ENCODE assay signal across 33 cellular contexts in the genomic region with DNA sequence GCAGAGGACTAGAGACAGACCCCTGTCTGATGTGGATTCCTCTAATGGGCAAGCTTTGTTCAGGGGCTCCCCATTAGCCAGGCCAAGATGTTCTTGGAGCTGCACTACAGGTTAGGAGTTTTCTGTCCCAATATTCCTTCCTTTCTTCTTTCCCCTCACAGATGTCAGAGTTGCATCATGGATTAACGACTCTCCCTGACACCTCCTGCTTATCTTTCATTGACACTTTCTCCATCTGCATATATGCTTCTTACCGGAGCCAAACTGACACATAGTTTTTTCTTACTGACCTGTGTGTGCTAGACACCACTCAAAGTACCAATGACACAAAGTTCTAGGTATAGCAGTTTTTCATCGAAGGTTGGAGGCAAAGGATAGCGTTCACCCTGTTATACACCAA.
"Had no signal": no experiment of that assay in that cellular context is flagged by ENCODE, and none has a peak within 500 bp of the region (broad histone marks: within the 10 kb centered on the region; RNA-seq: fewer than 3 reads in every experiment).

No MANE protein-coding gene starts in this region.

- H3K36me3 ChIP-seq: adrenal gland, ascending aorta, brain microvascular endothelial cell, breast epithelium had no signal

- H3K9me3 ChIP-seq: adrenal gland, ascending aorta, body of pancreas, breast epithelium had no signal

- H3K27ac ChIP-seq: adrenal gland, ascending aorta, body of pancreas, brain microvascular endothelial cell, breast epithelium, VCaP had no signal

- FAIRE-seq: colon, TTC549 had no signal

- H3K4me1 ChIP-seq: adrenal gland, ascending aorta, body of pancreas, breast epithelium had no signal

- H3K27me3 ChIP-seq: adrenal gland, ascending aorta, body of pancreas, brain microvascular endothelial cell had no signal

- ATAC-seq: activated CD8-positive, alpha-beta T cell treated with anti-CD3 and anti-CD28 coated beads for 36 hours; activated naive CD4-positive, alpha-beta T cell treated with anti-CD3 and anti-CD28 coated beads, Interleukin-2, amount 50 U/mL, for 72 hours; activated T-cell treated with anti-CD3 and anti-CD28 coated beads, Interleukin-2, amount 50 U/mL, for 4 hours; activated T-cell treated with anti-CD3 and anti-CD28 coated beads, Interleukin-2, amount 50 U/mL, for 72 hours; activated T-helper 17 cell treated with anti-CD3 and anti-CD28 coated beads, Interleukin-2, amount 50 U/mL, for 72 hours; body of pancreas had no signal

- H3K4me3 ChIP-seq: adrenal gland, ascending aorta, body of pancreas, breast epithelium had no signal

- DNase-seq: activated B cell treated with CpG ODN at 0.5 μM for 24 hours; activated CD4-positive, alpha-beta memory T cell treated with anti-CD3 and anti-CD28 coated beads for 36 hours; activated CD4-positive, alpha-beta T cell treated with anti-CD3 and anti-CD28 coated beads for 4 hours; activated CD4-positive, alpha-beta T cell treated with anti-CD3 and anti-CD28 coated beads, Interleukin-2, amount 10 ng/mL, durations not matched to agents 24 days and 14 days; activated CD4-positive, alpha-beta T cell treated with anti-CD3 and anti-CD28 coated beads, Interleukin-2, amount 50 U/mL, for 1 hour; activated CD4-positive, alpha-beta T cell treated with anti-CD3 and anti-CD28 coated beads, Interleukin-2, amount 50 U/mL, for 4 hours; activated CD4-positive, CD25-positive, alpha-beta regulatory T cell treated with anti-CD3 and anti-CD28 coated beads, Interleukin-2, amount 50 U/mL, for 72 hours; activated CD8-positive, alpha-beta memory T cell treated with anti-CD3 and anti-CD28 coated beads, Interleukin-2, amount 50 U/mL, for 4 hours; activated CD8-positive, alpha-beta T cell treated with anti-CD3 and anti-CD28 coated beads for 36 hours; activated effector memory CD4-positive, alpha-beta T cell treated with anti-CD3 and anti-CD28 coated beads, Interleukin-2, amount 50 U/mL, for 16 hours; activated gamma-delta T cell treated with Interleukin-2 at 50 U/mL for 16 hours; activated naive CD4-positive, alpha-beta T cell; activated naive CD4-positive, alpha-beta T cell treated with anti-CD3 and anti-CD28 coated beads for 36 hours; activated naive CD4-positive, alpha-beta T cell treated with anti-CD3 and anti-CD28 coated beads, Interleukin-2, amount 50 U/mL, for 16 hours; activated naive CD8-positive, alpha-beta T cell treated with anti-CD3 and anti-CD28 coated beads for 36 hours; activated T-cell treated with anti-CD3 and anti-CD28 coated beads for 4 hours; activated T-cell treated with anti-CD3 and anti-CD28 coated beads, Interleukin-2, amount 50 U/mL, for 1 hour; activated T-cell treated with anti-CD3 and anti-CD28 coated beads, Interleukin-2, amount 50 U/mL, for 4 hours; activated T-cell treated with anti-CD3 and anti-CD28 coated beads, Interleukin-2, amount 50 U/mL, for 72 hours; adrenal gland; amniotic stem cell; body of pancreas; brain microvascular endothelial cell; central memory CD4-positive, alpha-beta T cell; T-helper 2 cell; T-helper 9 cell had no signal
